Comparison of ENCODE assay signal across 20 cellular contexts in genomic region chr9:91334053-91334452, GRCh38. TPM values are rescaled to one million over a fixed set of nuclear protein-coding genes. Genes with fewer than 3 reads are reported as not detected.
A peak's percentile ranks its signal among the peaks of the same experiment; 100 is the strongest.
DNase-seq lines count a peak whose midpoint lies in the region; ATAC-seq, FAIRE-seq and TF ChIP-seq lines count a peak whose summit lies in the region.
"Had no signal": no experiment of that assay in that cellular context is flagged by ENCODE, and none has a peak within 500 bp of the region (broad histone marks: within the 10 kb centered on the region; RNA-seq: fewer than 3 reads in every experiment).

No MANE protein-coding gene starts in this region.

- no peak for TF ChIP-seq RAD21 in H1 (IDR thresholded peaks at IDR 0.05 in 1 of 2, conservative IDR thresholded peaks at IDR 0.05 in 1 of 2; ENCODE audit: low read depth in 2 of 2, low read length in 2 of 2)

- no peak overlapping the region for H4K8ac ChIP-seq in H1 (ENCODE audit: extremely low read depth, insufficient read depth, low read length)

- no peak overlapping the region for H3K27ac ChIP-seq in H1 (ENCODE audit: low read depth, low read length)
- no peak overlapping the region for H3K27ac ChIP-seq in osteoblast (ENCODE audit: low read depth, low read length)
- H3K27ac ChIP-seq: ascending aorta, neutrophil, skin epidermis had no signal

- H3K36me3 ChIP-seq in H1 (ENCODE audit: control insufficient read depth in 2 of 4, insufficient read depth in 4 of 4, low read length in 3 of 4) (peaks cover 0 to under 1% (median 0%) of the 10 kb centered on the region in 4 experiments; a peak in 1 of 8 replicates), osteoblast (ENCODE audit: insufficient read depth, low read length) (peaks cover 4% of the 10 kb centered on the region)

- H4K20me1 ChIP-seq in H1 (replicated peaks in 1 of 2; ENCODE audit: control insufficient read depth in 1 of 2, insufficient read depth in 2 of 2, low read length in 2 of 2) (no peaks in the 10 kb centered on the region), osteoblast (ENCODE audit: insufficient read depth, low read length) (no peaks in the 10 kb centered on the region)

- H3K4me1 ChIP-seq in H1 (replicated peaks in 1 of 4; ENCODE audit: control insufficient read depth in 3 of 4, insufficient read depth in 4 of 4, low read length in 3 of 4), result no peaks in the 10 kb centered on the region
- H3K4me1 ChIP-seq in osteoblast (ENCODE audit: insufficient read depth, low read length), result peaks cover 5% of the 10 kb centered on the region
- H3K4me1 ChIP-seq: ascending aorta had no signal

- peaks cover 2% of the 10 kb centered on the region for H3K9me3 Mint-ChIP-seq in activated naive CD4-positive, alpha-beta T cell treated with anti-CD3 and anti-CD28 coated beads for 36 hours
- peaks cover 2% of the 10 kb centered on the region for H3K9me3 Mint-ChIP-seq in activated naive CD4-positive, alpha-beta T cell treated with anti-CD3 and anti-CD28 coated beads, Interleukin-2, amount 10 ng/mL, durations not matched to agents 7 days and 5 days
- H3K9me3 Mint-ChIP-seq in stimulated activated naive B cell treated with anti-CD40 and anti-IgM and Interleukin-4, amounts not matched to agents 10 μg/mL and 1 μg/mL and 100 μg/mL, for 72 hours, result peaks cover 6 to 13% of the 10 kb centered on the region in 2 donors

- H3K9ac ChIP-seq in H1 (replicated peaks in 1 of 4; ENCODE audit: extremely low read depth in 1 of 4, low read depth in 3 of 4, low read length in 3 of 4), result no peak overlapping the region

- H3K9me3 ChIP-seq in H1 (ENCODE audit: insufficient read depth in 2 of 2, low read depth in 1 of 2, low read length in 1 of 2) (no peaks in the 10 kb centered on the region), osteoblast (ENCODE audit: low read depth, low read length) (no peaks in the 10 kb centered on the region)
- H3K9me3 ChIP-seq: ascending aorta, neutrophil had no signal

- H3K27ac Mint-ChIP-seq in activated naive CD4-positive, alpha-beta T cell treated with anti-CD3 and anti-CD28 coated beads for 36 hours, result no peak overlapping the region
- no peak overlapping the region for H3K27ac Mint-ChIP-seq in activated naive CD4-positive, alpha-beta T cell treated with anti-CD3 and anti-CD28 coated beads, Interleukin-2, amount 10 ng/mL, durations not matched to agents 7 days and 5 days
- no peak overlapping the region for H3K27ac Mint-ChIP-seq in stimulated activated naive B cell treated with anti-CD40 and anti-IgM and Interleukin-4, amounts not matched to agents 10 μg/mL and 1 μg/mL and 100 μg/mL, for 72 hours

- DNase-seq in activated naive CD4-positive, alpha-beta T cell treated with anti-CD3 and anti-CD28 coated beads for 36 hours, result peak; percentile 29
- DNase-seq in activated naive CD4-positive, alpha-beta T cell treated with anti-CD3 and anti-CD28 coated beads, Interleukin-2, amount 10 ng/mL, durations not matched to agents 7 days and 5 days, result no peak
- DNase-seq in LoVo (ENCODE audit: low spot score) (peak; percentile 1), H1 (ENCODE audit: low read depth in 1 of 2, low spot score in 2 of 2) (no peak), HUDEP-2 (lab: John Stamatoyannopoulos, UW; ENCODE audit: unreplicated experiment in 76 of 76) (no peak), NCI-H1048 (lab: John Stamatoyannopoulos, UW) (no peak), osteoblast (ENCODE audit: insufficient read length, low spot score, missing footprints) (no peak)
- no peak for DNase-seq in stimulated activated naive B cell treated with anti-CD40 and anti-IgM and Interleukin-4, amounts not matched to agents 10 μg/mL and 1 μg/mL and 100 μg/mL, for 72 hours
- DNase-seq: activated CD4-positive, CD25-positive, alpha-beta regulatory T cell; activated T-cell treated with anti-CD3 and anti-CD28 coated beads, Interleukin-2, amount 50 U/mL, for 1 hour; Calu3; effector memory CD4-positive, alpha-beta T cell; KG1; mesendoderm; NCI-H1694 treated with DMSO at 0.1 percent for 48 hours; NCI-H526 had no signal

- FAIRE-seq in H1 (lab: Jason Lieb, UNC), result no peak

- H4K5ac ChIP-seq in H1 (ENCODE audit: insufficient read length, low read depth, low read length), result no peak overlapping the region

- H2AFZ ChIP-seq in H1 (ENCODE audit: low read length), result no peak overlapping the region
- no peak overlapping the region for H2AFZ ChIP-seq in osteoblast (ENCODE audit: low read length)

- H2BK120ac ChIP-seq in H1 (replicated peaks; ENCODE audit: low read depth, low read length), result no peak overlapping the region

- peaks cover 6% of the 10 kb centered on the region for H3K4me1 Mint-ChIP-seq in activated naive CD4-positive, alpha-beta T cell treated with anti-CD3 and anti-CD28 coated beads for 36 hours (ENCODE audit: low read depth)
- peaks cover 4% of the 10 kb centered on the region for H3K4me1 Mint-ChIP-seq in activated naive CD4-positive, alpha-beta T cell treated with anti-CD3 and anti-CD28 coated beads, Interleukin-2, amount 10 ng/mL, durations not matched to agents 7 days and 5 days
- peaks cover 8 to 20% of the 10 kb centered on the region in 2 donors for H3K4me1 Mint-ChIP-seq in stimulated activated naive B cell treated with anti-CD40 and anti-IgM and Interleukin-4, amounts not matched to agents 10 μg/mL and 1 μg/mL and 100 μg/mL, for 72 hours

- H3K4ac ChIP-seq in H1 (replicated peaks; ENCODE audit: insufficient read length, low read depth, low read length), result no peak overlapping the region

- H3K18ac ChIP-seq in H1 (ENCODE audit: extremely low read depth, low read length), result no peak overlapping the region

- no peak overlapping the region for H3K4me3 ChIP-seq in H1 (ENCODE audit: extremely low read depth in 1 of 4, insufficient read depth in 2 of 4, low read depth in 3 of 4, low read length in 4 of 4)
- H3K4me3 ChIP-seq in osteoblast (ENCODE audit: insufficient read depth, low read length), result no peak overlapping the region
- H3K4me3 ChIP-seq: ascending aorta, skin epidermis had no signal

- no peak overlapping the region for H2BK12ac ChIP-seq in H1 (ENCODE audit: low read depth, low read length)

- TF ChIP-seq CTCF in H1 (IDR thresholded peaks at IDR 0.05; ENCODE audit: control extremely low read depth in 1 of 3, insufficient read depth in 1 of 3, low read depth in 1 of 3, low read length in 3 of 3) (no peak), osteoblast (IDR thresholded peaks at IDR 0.05; ENCODE audit: extremely low read depth, low read depth, low read length) (no peak)

- H3K4me2 ChIP-seq in H1 (ENCODE audit: insufficient read depth in 1 of 2, low read depth in 2 of 2, low read length in 2 of 2) (no peak overlapping the region), osteoblast (ENCODE audit: insufficient read depth, low read length) (no peak overlapping the region)

- H3K79me2 ChIP-seq in H1 (ENCODE audit: control insufficient read depth in 1 of 2, insufficient read depth in 2 of 2, low read length in 2 of 2), result no peaks in the 10 kb centered on the region; a peak in 1 of 4 replicates
- no peaks in the 10 kb centered on the region for H3K79me2 ChIP-seq in osteoblast (ENCODE audit: insufficient read depth, low read length)

- no peak overlapping the region for H3K56ac ChIP-seq in H1 (replicated peaks; ENCODE audit: insufficient read length, low read depth, low read length)

- H3K23ac ChIP-seq in H1 (ENCODE audit: insufficient read length), result no peak overlapping the region

- H3K27me3 Mint-ChIP-seq in activated naive CD4-positive, alpha-beta T cell treated with anti-CD3 and anti-CD28 coated beads for 36 hours (ENCODE audit: low read depth), result no peaks in the 10 kb centered on the region
- H3K27me3 Mint-ChIP-seq in activated naive CD4-positive, alpha-beta T cell treated with anti-CD3 and anti-CD28 coated beads, Interleukin-2, amount 10 ng/mL, durations not matched to agents 7 days and 5 days, result no peaks in the 10 kb centered on the region
- no peaks in the 10 kb centered on the region for H3K27me3 Mint-ChIP-seq in stimulated activated naive B cell treated with anti-CD40 and anti-IgM and Interleukin-4, amounts not matched to agents 10 μg/mL and 1 μg/mL and 100 μg/mL, for 72 hours

- H2BK20ac ChIP-seq in H1 (ENCODE audit: low read length), result no peak overlapping the region

- peak; percentile 52 to 54 for ATAC-seq in stimulated activated naive B cell treated with anti-CD40 and anti-IgM and Interleukin-4, amounts not matched to agents 10 μg/mL and 1 μg/mL and 100 μg/mL, for 72 hours (replicated peaks)
- ATAC-seq: Panc1 had no signal

- no peak for TF ChIP-seq POLR2A in H1 (IDR thresholded peaks at IDR 0.05; ENCODE audit: control extremely low read depth in 1 of 2, low read depth in 2 of 2, low read length in 2 of 2)

- POLR2A ChIA-PET in H1 (lab: Charles Lee; ENCODE audit: partially characterized antibody), result no interaction called here

- H3K27me3 ChIP-seq in H1 (replicated peaks in 1 of 4; ENCODE audit: control insufficient read depth in 3 of 4, extremely low read depth in 1 of 4, insufficient read depth in 3 of 4, low read length in 3 of 4) (no peaks in the 10 kb centered on the region), osteoblast (ENCODE audit: insufficient read depth, low read length) (no peaks in the 10 kb centered on the region)
- H3K27me3 ChIP-seq: ascending aorta, neutrophil had no signal

- H2AK5ac ChIP-seq in H1 (ENCODE audit: low read depth, low read length), result no peak overlapping the region

- TF ChIP-seq EP300 in H1 (IDR thresholded peaks at IDR 0.05; ENCODE audit: borderline replicate concordance in 1 of 2, low read depth in 2 of 2, low read length in 2 of 2), result no peak

- 89% methylated on average over 4 of the region's 4 CpGs; no CpG with 5 or more reads in 1 of the 2 experiments for WGBS in H1 (ENCODE audit: extremely low coverage in 1 of 2, insufficient coverage in 1 of 2, insufficient read length in 1 of 2, insufficient replicate concordance in 2 of 2, low coverage in 1 of 2, low lambda C conversion rate in 2 of 2, missing lambda C conversion rate in 1 of 2), 2 experiments

- H2BK15ac ChIP-seq in H1 (ENCODE audit: low read length), result no peak overlapping the region

- no peak overlapping the region for H2BK5ac ChIP-seq in H1 (ENCODE audit: low read depth, low read length)

- intact Hi-C loops in activated naive CD4-positive, alpha-beta T cell treated with anti-CD3 and anti-CD28 coated beads for 36 hours (cut with micrococcal nuclease), result no loop called here

- H3K23me2 ChIP-seq in H1 (ENCODE audit: low read depth, low read length), result no peaks in the 10 kb centered on the region

- H3K4me3 Mint-ChIP-seq in activated naive CD4-positive, alpha-beta T cell treated with anti-CD3 and anti-CD28 coated beads for 36 hours, result no peak overlapping the region
- no peak overlapping the region for H3K4me3 Mint-ChIP-seq in activated naive CD4-positive, alpha-beta T cell treated with anti-CD3 and anti-CD28 coated beads, Interleukin-2, amount 10 ng/mL, durations not matched to agents 7 days and 5 days
- H3K4me3 Mint-ChIP-seq in stimulated activated naive B cell treated with anti-CD40 and anti-IgM and Interleukin-4, amounts not matched to agents 10 μg/mL and 1 μg/mL and 100 μg/mL, for 72 hours, result no peak overlapping the region

- no peaks in the 10 kb centered on the region for H3K79me1 ChIP-seq in H1 (ENCODE audit: low read depth, low read length)

- H3K14ac ChIP-seq in H1 (ENCODE audit: insufficient read length), result no peak overlapping the region

- CTCF ChIA-PET in activated naive CD4-positive, alpha-beta T cell treated with anti-CD3 and anti-CD28 coated beads for 36 hours (lab: Charles Lee), result no interaction called here
- CTCF ChIA-PET in activated naive CD4-positive, alpha-beta T cell treated with anti-CD3 and anti-CD28 coated beads, Interleukin-2, amount 10 ng/mL, durations not matched to agents 7 days and 5 days (lab: Charles Lee), result interaction anchor here (0.6 kb wide), 1 partner anchor 393 kb away, joined by 3 read pairs; no protein-coding TSS in a partner anchor
- CTCF ChIA-PET in H1 (lab: Charles Lee; ENCODE audit: partially characterized antibody), result no interaction called here

- H4K91ac ChIP-seq in H1 (replicated peaks; ENCODE audit: insufficient read length, low read length), result no peak overlapping the region

- peaks cover 16% of the 10 kb centered on the region for H3K36me3 Mint-ChIP-seq in activated naive CD4-positive, alpha-beta T cell treated with anti-CD3 and anti-CD28 coated beads for 36 hours (ENCODE audit: low read depth)
- peaks cover 32% of the 10 kb centered on the region for H3K36me3 Mint-ChIP-seq in activated naive CD4-positive, alpha-beta T cell treated with anti-CD3 and anti-CD28 coated beads, Interleukin-2, amount 10 ng/mL, durations not matched to agents 7 days and 5 days
- peaks cover 52 to 67% of the 10 kb centered on the region in 2 donors for H3K36me3 Mint-ChIP-seq in stimulated activated naive B cell treated with anti-CD40 and anti-IgM and Interleukin-4, amounts not matched to agents 10 μg/mL and 1 μg/mL and 100 μg/mL, for 72 hours

RNA-seq across cellular contexts. Expression of gene AUH, which starts 27.7 kb away (rescaled TPM):
- 10 to 100 TPM; 13.4 to 14.4 TPM for total RNA-seq in activated naive CD4-positive, alpha-beta T cell treated with anti-CD3 and anti-CD28 coated beads for 36 hours
- total RNA-seq in H1 (2021; fragmentation: NEBNext Ultra II Directional; extraction: Animal tissue kit (Norgen Biotek cat#: 25700)), result 21.9 and 22.1 TPM in 2 replicates
- 5.8 and 6.2 TPM in 2 replicates for polyA plus RNA-seq in H1 (2011; rRNA removed)
- 13.9 TPM for polyA plus RNA-seq in H1 (2011; cell fraction: cytosol; rRNA removed)
- polyA plus RNA-seq in H1 (2011; cell fraction: nucleus; rRNA removed), result 15.6 TPM
- 12.5 to 22.2 TPM (median 14.3 TPM) in 4 replicates for polyA plus RNA-seq in H1 (2012, experiment 1 of 2)
- 3.0 TPM for polyA plus RNA-seq in H1 (2012, experiment 2 of 2)
- polyA plus RNA-seq in H1 (2013, experiment 1 of 2), result 12.1 TPM
- 11.0 TPM for polyA plus RNA-seq in H1 (2013, experiment 2 of 2)
- polyA minus RNA-seq in H1 (2011; rRNA and poly(A)+ RNA removed), result 4.2 and 4.6 TPM in 2 replicates
- polyA minus RNA-seq in H1 (2011; cell fraction: cytosol; rRNA and poly(A)+ RNA removed), result 7.5 TPM
- 29.9 TPM for polyA minus RNA-seq in H1 (2011; cell fraction: nucleus; rRNA and poly(A)+ RNA removed)
- total RNA-seq in osteoblast, result 17.0 and 17.7 TPM in 2 replicates

Comparison
In these comparisons a context has a peak if more than half of its experiments do, and no peak if none do; other contexts are left out.
1. DNase-seq: peak in activated naive CD4-positive, alpha-beta T cell treated with anti-CD3 and anti-CD28 coated beads for 36 hours (single experiment) and LoVo (single experiment); none in activated naive CD4-positive, alpha-beta T cell treated with anti-CD3 and anti-CD28 coated beads, Interleukin-2, amount 10 ng/mL, durations not matched to agents 7 days and 5 days (single experiment), H1 (0 of 2), stimulated activated naive B cell treated with anti-CD40 and anti-IgM and Interleukin-4, amounts not matched to agents 10 μg/mL and 1 μg/mL and 100 μg/mL, for 72 hours (single experiment), HUDEP-2 (0 of 76), NCI-H1048 (single experiment) and osteoblast (single experiment).